In the genomic region with DNA sequence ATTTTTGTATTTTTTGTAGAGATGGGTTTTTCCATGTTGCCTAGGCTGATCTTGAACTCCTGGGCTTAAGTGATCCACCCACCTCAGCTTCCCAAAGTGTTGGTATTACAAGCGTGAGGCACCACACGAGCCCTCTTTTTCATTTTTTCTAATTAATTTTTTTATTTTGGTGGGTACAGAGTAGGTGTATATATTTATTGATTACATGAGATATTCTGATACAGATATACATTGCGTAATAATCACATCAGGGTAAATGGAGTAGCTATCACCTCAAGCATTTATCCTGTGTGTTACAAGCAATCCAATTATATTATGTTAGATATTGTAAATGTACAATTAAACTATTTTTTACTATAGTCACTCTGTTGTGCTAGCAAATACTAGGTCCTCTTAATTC, we compare ENCODE assay signal across 35 cellular contexts.
"Had no signal": no experiment of that assay in that cellular context is flagged by ENCODE, and none has a peak within 500 bp of the region (broad histone marks: within the 10 kb centered on the region; RNA-seq: fewer than 3 reads in every experiment).

No MANE protein-coding gene starts in this region.

- H3K36me3 ChIP-seq: MG63 had no signal

- H3K4me3 ChIP-seq: MG63 had no signal

- DNase-seq: MG63, MM.1S, MV-4-11, NCI-H1048, NCI-H1092, NCI-H1092 treated with DMSO at 0.1 percent for 48 hours, NCI-H1105, NCI-H1105 treated with DMSO at 0.1 percent for 48 hours, NCI-H1417, NCI-H1417 treated with DMSO at 0.1 percent for 48 hours, NCI-H1436, NCI-H1436 treated with DMSO at 0.1 percent for 48 hours, NCI-H146, NCI-H1694, NCI-H1694 treated with DMSO at 0.1 percent for 48 hours, NCI-H187, NCI-H187 treated with DMSO at 0.1 percent for 48 hours, NCI-H1930, NCI-H2029, NCI-H2029 treated with DMSO at 0.1 percent for 48 hours, NCI-H2081, NCI-H2081 treated with DMSO at 0.1 percent for 48 hours, NCI-H2107, NCI-H2171, NCI-H2171 treated with DMSO at 0.1 percent for 48 hours, NCI-H2227 treated with DMSO at 0.1 percent for 48 hours, NCI-H226, NCI-H345, NCI-H446, NCI-H446 treated with DMSO at 0.1 percent for 48 hours, NCI-H510A, NCI-H510A treated with DMSO at 0.1 percent for 48 hours, NCI-H524, NCI-H524 treated with DMSO at 0.1 percent for 48 hours, NCI-H526 had no signal

- H3K9me3 ChIP-seq: MG63 had no signal
